25 cellular contexts compared by ENCODE assay signal in genomic region chr2:221777119-221777518, GRCh38.
"Had no signal": no experiment of that assay in that cellular context is flagged by ENCODE, and none has a peak within 500 bp of the region (broad histone marks: within the 10 kb centered on the region; RNA-seq: fewer than 3 reads in every experiment).

No MANE protein-coding gene starts in this region.

- H3K27ac ChIP-seq: colonic mucosa, epithelial cell of prostate, esophagus squamous epithelium, gastrocnemius medialis, heart right ventricle, left lung, lower lobe of right lung had no signal

- H3K4me3 ChIP-seq: colonic mucosa, esophagus squamous epithelium, gastrocnemius medialis, heart right ventricle, left lung, lower lobe of right lung, mucosa of descending colon had no signal

- H3K36me3 Mint-ChIP-seq: mesothelial cell of epicardium had no signal

- H3K27me3 ChIP-seq: colonic mucosa, esophagus squamous epithelium, gastrocnemius medialis, heart right ventricle, left lung had no signal

- H3K27me3 Mint-ChIP-seq: dendritic cell treated with granulocyte-macrophage colony-stimulating factor and Interleukin-4, amounts not matched to agents 40 ng/mL and 50 ng/mL, for 4 days; effector memory CD8-positive, alpha-beta T cell had no signal

- DNase-seq: colonic mucosa; cortex of kidney; effector CD8-positive, alpha-beta T cell; effector memory CD8-positive, alpha-beta T cell; endodermal cell; erythroblast; esophagus squamous epithelium; foreskin fibroblast; gastrocnemius medialis; glutamatergic neuron; head of caudate nucleus; heart right ventricle; hippocampal formation; left cardiac atrium; left lung; left ventricle myocardium superior; lower lobe of right lung; mesenchymal stem cell; mucosa of descending colon had no signal

- H3K9me3 ChIP-seq: colonic mucosa, esophagus squamous epithelium, gastrocnemius medialis, heart right ventricle, left lung, lower lobe of right lung, mucosa of descending colon had no signal

- H3K4me1 ChIP-seq: colonic mucosa, gastrocnemius medialis, heart right ventricle had no signal

- ATAC-seq: effector memory CD8-positive, alpha-beta T cell; esophagus mucosa; gastrocnemius medialis; heart right ventricle; left cardiac atrium; left lung; left ventricle myocardium superior; lower lobe of right lung; mucosa of descending colon had no signal

- H3K27ac Mint-ChIP-seq: dendritic cell treated with granulocyte-macrophage colony-stimulating factor and Interleukin-4, amounts not matched to agents 40 ng/mL and 50 ng/mL, for 4 days; effector memory CD8-positive, alpha-beta T cell; endodermal cell had no signal

- H3K4me3 Mint-ChIP-seq: dendritic cell treated with granulocyte-macrophage colony-stimulating factor and Interleukin-4, amounts not matched to agents 40 ng/mL and 50 ng/mL, for 4 days; effector memory CD8-positive, alpha-beta T cell; endodermal cell; mesothelial cell of epicardium had no signal

- H3K36me3 ChIP-seq: colonic mucosa, esophagus squamous epithelium, gastrocnemius medialis, heart right ventricle, left lung, lower lobe of right lung had no signal

- FAIRE-seq: islet of Langerhans, keratinocyte had no signal
